Comparison of ENCODE assay signal across 8 cellular contexts in the genomic region with DNA sequence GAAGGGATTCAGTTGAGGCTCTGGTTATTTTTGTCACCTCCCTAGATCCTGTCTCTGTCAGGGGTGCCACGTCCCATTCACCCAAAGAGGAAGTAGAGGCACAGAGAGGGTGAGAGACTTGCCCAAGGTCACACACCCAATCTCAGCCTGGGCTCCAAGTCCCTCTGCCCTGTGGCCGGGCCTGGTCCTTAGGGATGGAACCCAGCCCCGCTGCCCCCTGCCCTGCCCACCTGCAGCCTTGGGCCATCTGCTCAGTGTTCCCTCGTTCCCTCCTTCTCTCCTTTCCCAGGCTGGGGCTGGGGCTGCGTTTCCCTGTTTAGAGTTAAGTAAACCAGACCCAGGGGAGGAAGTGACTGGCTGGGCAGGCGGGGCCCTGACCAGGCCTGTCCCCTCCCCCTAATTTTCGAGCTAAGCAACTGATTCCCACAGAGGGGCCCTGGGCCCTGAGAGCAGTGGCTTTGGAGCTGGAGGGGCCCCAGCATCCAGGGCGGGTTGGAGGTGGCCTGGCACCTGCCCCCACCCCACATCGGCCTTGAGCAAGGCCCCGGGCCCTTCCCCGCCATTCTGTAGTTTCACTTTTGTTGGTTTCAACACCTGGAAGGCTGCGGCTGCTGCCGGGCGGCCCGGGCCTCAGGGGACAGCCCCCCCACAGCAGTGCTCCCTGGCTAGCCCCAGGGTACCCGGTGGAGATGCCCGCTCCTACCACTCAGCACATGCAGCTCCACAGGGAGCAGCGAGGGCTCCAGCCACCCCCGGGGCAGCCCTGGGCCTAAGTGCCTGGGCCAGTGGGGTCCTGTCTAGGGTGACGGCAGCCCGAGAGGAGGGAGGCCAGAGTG. TPM values are rescaled to one million over a fixed set of nuclear protein-coding genes. Genes with fewer than 3 reads are reported as not detected.
DNase-seq lines count a peak whose midpoint lies in the region; ATAC-seq, FAIRE-seq and TF ChIP-seq lines count a peak whose summit lies in the region.

No MANE protein-coding gene starts in this region.

- H3K9me3 ChIP-seq in HUES48 (ENCODE audit: control insufficient read depth, insufficient read depth, low read length) = no peaks in the 10 kb centered on the region
- no peaks in the 10 kb centered on the region for H3K9me3 ChIP-seq in T-helper 17 cell (ENCODE audit: control insufficient read depth, low read length, poor library complexity, severe bottlenecking)
- H3K9me3 ChIP-seq in body of pancreas = no peaks in the 10 kb centered on the region
- no peaks in the 10 kb centered on the region for H3K9me3 ChIP-seq in kidney (ENCODE audit: control insufficient read depth in 1 of 2, low read length in 2 of 2)

- FAIRE-seq in kidney (lab: Jason Lieb, UNC) = no peak

- H3K9ac ChIP-seq in HUES48 (ENCODE audit: low read depth, low read length) = no peak overlapping the region
- peak overlapping the region; percentile 60 to 65 for H3K9ac ChIP-seq in kidney (ENCODE audit: low read length in 2 of 2)

- intact Hi-C loops in body of pancreas (cut with DNase I) (no loop called here), kidney (cut with DNase I) (no loop called here)

- TF ChIP-seq POLR2A in body of pancreas (IDR thresholded peaks at IDR 0.05) = peak; percentile 26 to 73 (median 70)

- H3K27ac Mint-ChIP-seq in T-helper 17 cell = peak overlapping the region; percentile 89

- 4 to 5% methylated on average over 7 to 21 of the region's 21 CpGs for WGBS in body of pancreas, 2 donors

- no peak overlapping the region for H3K4me3 ChIP-seq in HUES48 (ENCODE audit: low read depth, low read length)
- peak overlapping the region in 1 of 2 donors; percentile 61 for H3K4me3 ChIP-seq in body of pancreas
- H3K4me3 ChIP-seq in kidney (ENCODE audit: low read length in 2 of 2) = peak overlapping the region; percentile 47 to 69

- no peaks in the 10 kb centered on the region for H3K27me3 Mint-ChIP-seq in T-helper 17 cell

- TF ChIP-seq CTCF in body of pancreas (IDR thresholded peaks at IDR 0.05) (no peak), kidney (IDR thresholded peaks at IDR 0.05; ENCODE audit: borderline replicate concordance, extremely low read depth, insufficient read depth) (no peak)

- H3K27me3 ChIP-seq in HUES48 (ENCODE audit: control insufficient read depth, insufficient read depth, low read length) = no peaks in the 10 kb centered on the region
- H3K27me3 ChIP-seq in body of pancreas = no peaks in the 10 kb centered on the region

- H3K27ac ChIP-seq in HUES48 (ENCODE audit: low read depth, low read length) = peak overlapping the region; percentile 74
- H3K27ac ChIP-seq in body of pancreas = peak overlapping the region; percentile 86 to 96 (median 96)
- peak overlapping the region; percentile 83 to 85 for H3K27ac ChIP-seq in kidney (ENCODE audit: low read depth in 2 of 2, low read length in 2 of 2)

- no peaks in the 10 kb centered on the region for H3K36me3 Mint-ChIP-seq in T-helper 17 cell (ENCODE audit: low read depth)

- H3K36me3 ChIP-seq in HUES48 (ENCODE audit: control insufficient read depth, insufficient read depth, low read length) (no peaks in the 10 kb centered on the region), body of pancreas (replicated peaks in 1 of 2; ENCODE audit: insufficient read depth in 1 of 2, low read depth in 2 of 2) (peaks cover 7 to 8% of the 10 kb centered on the region in 2 donors), kidney (ENCODE audit: control insufficient read depth in 1 of 2, insufficient read depth in 2 of 2, low read length in 2 of 2) (no peaks in the 10 kb centered on the region)

- peaks cover 28% of the 10 kb centered on the region for H3K4me1 Mint-ChIP-seq in T-helper 17 cell

- H3K4me3 Mint-ChIP-seq in T-helper 17 cell = peak overlapping the region; percentile 93

- ATAC-seq in GM19023 (IDR thresholded peaks at IDR 0.05; ENCODE audit: unreplicated experiment) = peak; percentile 49
- ATAC-seq in T-helper 17 cell = peak; percentile 60
- ATAC-seq in body of pancreas = peak; percentile 23

- H3K4me1 ChIP-seq in HUES48 (ENCODE audit: control insufficient read depth, insufficient read depth, low read length) (peaks cover 21% of the 10 kb centered on the region; the same call in 1 of the 2 replicates), body of pancreas (peaks cover 83% of the 10 kb centered on the region), kidney (ENCODE audit: control insufficient read depth in 1 of 2, insufficient read depth in 1 of 2, low read depth in 1 of 2, low read length in 2 of 2) (peaks cover 10 to 35% of the 10 kb centered on the region in 2 donors)

- DNase-seq in AG08395 (ENCODE audit: low spot score) (peak; percentile 64), T-helper 17 cell (no peak), body of pancreas (peak; percentile 67 to 82 (median 76)), kidney (peak; percentile 89), GOT3 (lab: John Stamatoyannopoulos, UW) (no peak)
- peak; percentile 54 for DNase-seq in stimulated activated CD4-positive, alpha-beta T cell treated with anti-CD3 and anti-CD28 coated beads, Interleukin-4, amount 100 ng/mL, for 1 hour

RNA-seq across cellular contexts. Expression of gene TCIRG1, which starts 1.5 kb away (rescaled TPM):
- total RNA-seq in T-helper 17 cell (100 to 1,000 TPM; 187 to 207 TPM), body of pancreas (100 to 1,000 TPM; 488 to 798 TPM), kidney (97.1 TPM)
- 36.3 TPM for polyA plus RNA-seq in kidney (ENCODE audit: insufficient read depth, low read depth, low replicate concordance)

RNA-seq across cellular contexts. Expression of gene NDUFS8, which starts 9.9 kb away (rescaled TPM):
- total RNA-seq in T-helper 17 cell (10 to 100 TPM; 59.5 to 64.2 TPM), body of pancreas (100 to 1,000 TPM; 108 to 109 TPM), kidney (144 TPM)
- polyA plus RNA-seq in kidney (ENCODE audit: insufficient read depth, low read depth, low replicate concordance) = 472 TPM

RNA-seq across cellular contexts. Expression of gene ALDH3B1, which starts 30.2 kb away (rescaled TPM):
- 1 to 10 TPM; 1.1 TPM for total RNA-seq in T-helper 17 cell
- total RNA-seq in body of pancreas = 10 to 100 TPM; 15.2 to 18.4 TPM
- 42.7 TPM for total RNA-seq in kidney
- 20.9 TPM for polyA plus RNA-seq in kidney (ENCODE audit: insufficient read depth, low read depth, low replicate concordance)

RNA-seq across cellular contexts. Expression of gene UNC93B1, which starts 36.4 kb away (rescaled TPM):
- total RNA-seq in T-helper 17 cell (10 to 100 TPM; 24.7 to 27.2 TPM), body of pancreas (10 to 100 TPM; 33.9 to 40.5 TPM), kidney (67.9 TPM)
- polyA plus RNA-seq in kidney (ENCODE audit: insufficient read depth, low read depth, low replicate concordance) = 21.3 TPM

Comparison
In these comparisons a context has a peak if more than half of its experiments do, and no peak if none do; other contexts are left out.
1. DNase-seq: peak in AG08395 (single experiment), body of pancreas (4 of 4), kidney (single experiment) and stimulated activated CD4-positive, alpha-beta T cell treated with anti-CD3 and anti-CD28 coated beads, Interleukin-4, amount 100 ng/mL, for 1 hour (single experiment); none in T-helper 17 cell (0 of 3) and GOT3 (single experiment).
2. RNA of gene ALDH3B1, which starts 30.2 kb away (total RNA-seq): 42.7 TPM in kidney (single experiment) and 15.2 to 18.4 TPM in body of pancreas; 1.1 TPM in T-helper 17 cell; every median in the first group is over 4 times any median in the second.
3. Peak in every context shown above with its lines, with median percentiles within 50 percentile points of each other: ATAC-seq and H3K27ac ChIP-seq.